In genomic region chr15:73924258-73924921, GRCh38 we compare ENCODE assay signal across 2 cellular contexts.
TF ChIP-seq lines count a peak whose summit lies in the region.

No MANE protein-coding gene starts in this region.

TF ChIP-seq in HepG2, 621 proteins besides CTCF, POLR2A, EP300 and RAD21:
- TF ChIP-seq ZBTB20 (CRISPR knock-in tag; IDR thresholded peaks at IDR 0.05; ENCODE audit: borderline replicate concordance, low read depth) (no peak), KIAA2018 (CRISPR knock-in tag; IDR thresholded peaks at IDR 0.05; ENCODE audit: borderline replicate concordance) (no peak), ZNF432 (CRISPR knock-in tag; IDR thresholded peaks at IDR 0.05; ENCODE audit: borderline replicate concordance) (no peak), ZSCAN9 (CRISPR knock-in tag; IDR thresholded peaks at IDR 0.05; ENCODE audit: borderline replicate concordance) (no peak), HOXD1 (CRISPR knock-in tag; IDR thresholded peaks at IDR 0.05) (no peak), FOXC1 (CRISPR knock-in tag; IDR thresholded peaks at IDR 0.05; ENCODE audit: borderline replicate concordance) (no peak)
- TF ChIP-seq, protein P1, sequence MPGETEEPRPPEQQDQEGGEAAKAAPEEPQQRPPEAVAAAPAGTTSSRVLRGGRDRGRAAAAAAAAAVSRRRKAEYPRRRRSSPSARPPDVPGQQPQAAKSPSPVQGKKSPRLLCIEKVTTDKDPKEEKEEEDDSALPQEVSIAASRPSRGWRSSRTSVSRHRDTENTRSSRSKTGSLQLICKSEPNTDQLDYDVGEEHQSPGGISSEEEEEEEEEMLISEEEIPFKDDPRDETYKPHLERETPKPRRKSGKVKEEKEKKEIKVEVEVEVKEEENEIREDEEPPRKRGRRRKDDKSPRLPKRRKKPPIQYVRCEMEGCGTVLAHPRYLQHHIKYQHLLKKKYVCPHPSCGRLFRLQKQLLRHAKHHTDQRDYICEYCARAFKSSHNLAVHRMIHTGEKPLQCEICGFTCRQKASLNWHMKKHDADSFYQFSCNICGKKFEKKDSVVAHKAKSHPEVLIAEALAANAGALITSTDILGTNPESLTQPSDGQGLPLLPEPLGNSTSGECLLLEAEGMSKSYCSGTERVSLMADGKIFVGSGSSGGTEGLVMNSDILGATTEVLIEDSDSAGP (CRISPR knock-in tag; IDR thresholded peaks at IDR 0.05; ENCODE audit: borderline replicate concordance), result no peak

TF ChIP-seq in endothelial cell of umbilical vein, 7 proteins besides CTCF, POLR2A, EP300 and RAD21:
- TF ChIP-seq JUN (IDR thresholded peaks at IDR 0.05; ENCODE audit: borderline replicate concordance, insufficient read depth, insufficient read length, low read depth), result peak; percentile 54
- no peak for TF ChIP-seq EZH2 (IDR thresholded peaks at IDR 0.05; ENCODE audit: borderline replicate concordance, low read depth, low read length, severe bottlenecking)
- TF ChIP-seq MYC (IDR thresholded peaks at IDR 0.05; ENCODE audit: low read depth, low read length), result no peak
- TF ChIP-seq, protein P2, sequence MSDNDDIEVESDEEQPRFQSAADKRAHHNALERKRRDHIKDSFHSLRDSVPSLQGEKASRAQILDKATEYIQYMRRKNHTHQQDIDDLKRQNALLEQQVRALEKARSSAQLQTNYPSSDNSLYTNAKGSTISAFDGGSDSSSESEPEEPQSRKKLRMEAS (IDR thresholded peaks at IDR 0.05; ENCODE audit: insufficient read depth, insufficient read length), result no peak
- TF ChIP-seq GATA2 (IDR thresholded peaks at IDR 0.05; ENCODE audit: insufficient read depth, insufficient read length, low read depth, low read length), result peak; percentile 8
- peak; percentile 54 for TF ChIP-seq POLR2AphosphoS5 (IDR thresholded peaks at IDR 0.05; ENCODE audit: insufficient read depth, low read depth, low read length)
- TF ChIP-seq FOS (IDR thresholded peaks at IDR 0.05; ENCODE audit: borderline replicate concordance, insufficient read depth, low read length), result peak; percentile 65
